8 cellular contexts compared by ENCODE assay signal in genomic region chr11:102430158-102430836, GRCh38. TPM values are rescaled to one million over a fixed set of nuclear protein-coding genes. Genes with fewer than 3 reads are reported as not detected.
A peak's percentile ranks its signal among the peaks of the same experiment; 100 is the strongest.
DNase-seq lines count a peak whose midpoint lies in the region; ATAC-seq and TF ChIP-seq lines count a peak whose summit lies in the region.

No MANE protein-coding gene starts in this region.

- CTCF ChIA-PET in OCI-LY7 (lab: Charles Lee; ENCODE audit: unreplicated experiment) = interaction anchor here (0.5 to 1.3 kb wide), 6 partner anchors 9 to 134 kb away, joined by 3 to 5 read pairs (median 3); no protein-coding TSS in a partner anchor

- H3K4me1 ChIP-seq in OCI-LY7 (ENCODE audit: insufficient read depth, low read length, poor library complexity, severe bottlenecking) (peaks cover 66% of the 10 kb centered on the region), mesendoderm (ENCODE audit: control insufficient read depth, low read depth, low read length) (no peaks in the 10 kb centered on the region)

- no peaks in the 10 kb centered on the region for H3K27me3 Mint-ChIP-seq in activated T-cell treated with anti-CD3 and anti-CD28 coated beads, Interleukin-2, amount 50 U/mL, for 24 hours

- H3K23ac ChIP-seq in mesendoderm (ENCODE audit: low read length) = no peak overlapping the region

- H2AK5ac ChIP-seq in mesendoderm (ENCODE audit: low read length) = no peak overlapping the region

- DNase-seq in activated T-cell treated with anti-CD3 and anti-CD28 coated beads, Interleukin-2, amount 50 U/mL, for 24 hours = no peak
- no peak for DNase-seq in activated T-cell treated with anti-CD3 and anti-CD28 coated beads, Interleukin-2, amount 50 U/mL, for 1 hour
- DNase-seq in OCI-LY7 (ENCODE audit: low spot score) (peak; percentile 95), mesendoderm (no peak), sciatic nerve (ENCODE audit: low spot score) (no peak), SKM-1 treated with dmso at 0.1 percent for 144 hours (lab: John Stamatoyannopoulos, UW; ENCODE audit: unreplicated experiment) (no peak)
- no peak for DNase-seq in stimulated activated CD8-positive, alpha-beta memory T cell treated with anti-CD3 and anti-CD28 coated beads, Interleukin-4, amount 100 ng/mL, for 48 hours

- peak overlapping the region; percentile 51 for H3K4me3 ChIP-seq in OCI-LY7 (ENCODE audit: low read depth, low read length, poor library complexity, severe bottlenecking)
- H3K4me3 ChIP-seq in mesendoderm (ENCODE audit: low read length) = no peak overlapping the region

- H3K9me2 ChIP-seq in OCI-LY7 (ENCODE audit: insufficient read depth, low read length) = no peaks in the 10 kb centered on the region

- H3K4me3 Mint-ChIP-seq in activated T-cell treated with anti-CD3 and anti-CD28 coated beads, Interleukin-2, amount 50 U/mL, for 24 hours = peak overlapping the region; percentile 4

- intact Hi-C loops in OCI-LY7 (cut with micrococcal nuclease; ENCODE audit: unreplicated experiment) = loop anchor here (1.0 kb wide), 5 partner anchors 21 to 113 kb away; partner anchors contain the start of gene BIRC3
- intact Hi-C loops in sciatic nerve (cut with DNase I) = no loop called here

- POLR2A ChIA-PET in OCI-LY7 (lab: Charles Lee) = interaction anchor here (0.6 to 2.0 kb wide), 24 partner anchors 10 to 204 kb away, joined by 3 to 20 read pairs (median 4); partner anchors contain the start of gene TMEM123

- no peaks in the 10 kb centered on the region for H3K27me3 ChIP-seq in mesendoderm (ENCODE audit: insufficient read depth, low read length, poor library complexity)

- H4K5ac ChIP-seq in mesendoderm (ENCODE audit: low read length) = no peak overlapping the region

- peaks cover 75% of the 10 kb centered on the region for H3K36me3 ChIP-seq in OCI-LY7 (ENCODE audit: insufficient read depth, low read length)
- no peaks in the 10 kb centered on the region for H3K36me3 ChIP-seq in mesendoderm (ENCODE audit: control insufficient read depth, insufficient read depth, low read length)

- H3K9me3 ChIP-seq in OCI-LY7 (ENCODE audit: low read length) = peaks cover 41% of the 10 kb centered on the region

- no CpG with 5 or more reads among the region's 3 CpGs for WGBS in mesendoderm (ENCODE audit: extremely low coverage, insufficient coverage, low lambda C conversion rate)

- no TSS peak for BruUV-seq in OCI-LY7 (replicated peaks; lab: Mats Ljungman, UMichigan)

- H3K18ac ChIP-seq in mesendoderm (ENCODE audit: low read length) = no peak overlapping the region

- H4K8ac ChIP-seq in mesendoderm (ENCODE audit: low read depth, low read length) = no peak overlapping the region

- peak overlapping the region; percentile 83 for H3K4me2 ChIP-seq in OCI-LY7 (ENCODE audit: low read length)
- no peak overlapping the region for H3K4me2 ChIP-seq in mesendoderm (ENCODE audit: low read length)

- H3K27ac ChIP-seq in OCI-LY7 (ENCODE audit: low read depth, low read length, poor library complexity, severe bottlenecking) (peak overlapping the region; percentile 98), mesendoderm (ENCODE audit: low read depth, low read length) (no peak overlapping the region)

- peaks cover 30% of the 10 kb centered on the region for H3K9me3 Mint-ChIP-seq in activated T-cell treated with anti-CD3 and anti-CD28 coated beads, Interleukin-2, amount 50 U/mL, for 24 hours

- no peak overlapping the region for H2BK15ac ChIP-seq in mesendoderm (replicated peaks; ENCODE audit: low read depth)

- peak overlapping the region; percentile 90 for H3K27ac Mint-ChIP-seq in activated T-cell treated with anti-CD3 and anti-CD28 coated beads, Interleukin-2, amount 50 U/mL, for 24 hours

- no peak overlapping the region for H3K4ac ChIP-seq in mesendoderm (ENCODE audit: low read depth, low read length)

- peaks cover 7% of the 10 kb centered on the region for H3K79me1 ChIP-seq in mesendoderm (ENCODE audit: low read length)

- peaks cover 81% of the 10 kb centered on the region for H3K36me3 Mint-ChIP-seq in activated T-cell treated with anti-CD3 and anti-CD28 coated beads, Interleukin-2, amount 50 U/mL, for 24 hours (ENCODE audit: low read depth)

- peaks cover 87% of the 10 kb centered on the region for H3K79me2 ChIP-seq in OCI-LY7 (ENCODE audit: insufficient read depth, low read depth, low read length)
- peaks cover 2% of the 10 kb centered on the region for H3K79me2 ChIP-seq in mesendoderm (ENCODE audit: control insufficient read depth, insufficient read depth, low read length)

- H4K20me1 ChIP-seq in OCI-LY7 (ENCODE audit: insufficient read depth, low read length) = no peaks in the 10 kb centered on the region

- H2BK5ac ChIP-seq in mesendoderm (ENCODE audit: low read length) = no peak overlapping the region

- H2AFZ ChIP-seq in OCI-LY7 (ENCODE audit: low read length) = no peak overlapping the region

- H3K9ac ChIP-seq in mesendoderm (ENCODE audit: low read length) = no peak overlapping the region

- ATAC-seq in HG02763 (IDR thresholded peaks at IDR 0.05; ENCODE audit: unreplicated experiment) (peak; percentile 94), sciatic nerve (no peak)

- H3K4me1 Mint-ChIP-seq in activated T-cell treated with anti-CD3 and anti-CD28 coated beads, Interleukin-2, amount 50 U/mL, for 24 hours (ENCODE audit: low read depth) = peaks cover 77% of the 10 kb centered on the region

- no peak overlapping the region for H2BK120ac ChIP-seq in mesendoderm (ENCODE audit: low read depth, low read length)

- peak overlapping the region; percentile 27 for H3K56ac ChIP-seq in mesendoderm (ENCODE audit: low read length)

- TF ChIP-seq CTCF in OCI-LY7 (conservative IDR thresholded peaks at IDR 0.05; ENCODE audit: low read length) = 0 out of 2 replicates have a peak, but pooled peaks have one; percentile 39

RNA-seq across cellular contexts. Expression of gene TMEM123, which starts 22.3 kb away (rescaled TPM):
- total RNA-seq in OCI-LY7 (2014; rRNA removed; shearing (Covaris generic)) = 83.3 and 127 TPM in 2 replicates
- total RNA-seq in OCI-LY7 (2022) (232 and 261 TPM in 2 replicates), sciatic nerve (191 TPM)
- 71.2 TPM for polyA plus RNA-seq in mesendoderm (2013, experiment 1 of 2)
- polyA plus RNA-seq in mesendoderm (2013, experiment 2 of 2) = 71.7 TPM
